24 cellular contexts compared by ENCODE assay signal in the genomic region with DNA sequence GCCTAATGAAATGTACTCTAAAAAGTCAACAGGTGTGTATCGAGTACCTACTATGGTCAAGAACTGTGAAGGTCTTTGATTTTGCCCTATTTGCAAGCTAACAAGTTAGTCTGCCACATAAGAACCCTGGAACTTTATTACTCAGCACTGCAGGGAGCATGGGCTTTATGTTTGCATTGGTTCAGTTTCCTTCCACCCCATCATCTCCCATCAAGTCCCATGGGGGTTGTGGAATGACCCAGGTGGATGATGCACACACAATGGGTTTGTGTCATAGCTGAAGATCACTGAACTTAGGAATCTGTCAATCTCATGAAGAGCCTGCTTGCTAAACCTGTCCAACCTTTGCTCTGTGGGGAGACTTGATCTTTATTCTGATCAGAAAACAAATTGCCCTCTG.
"Had no signal": no experiment of that assay in that cellular context is flagged by ENCODE, and none has a peak within 500 bp of the region (broad histone marks: within the 10 kb centered on the region; RNA-seq: fewer than 3 reads in every experiment).

No MANE protein-coding gene starts in this region.

- FAIRE-seq: astrocyte, islet of Langerhans, pancreas, small intestine had no signal

- H3K4me3 ChIP-seq: breast epithelium, coronary artery, lower lobe of right lung, pancreas, right lobe of liver, tibial nerve, vagina had no signal

- H3K27ac ChIP-seq: breast epithelium, coronary artery, foreskin keratinocyte, lower lobe of right lung, neutrophil, pancreas, right lobe of liver, tibial nerve, vagina, VCaP had no signal

- H3K27me3 ChIP-seq: breast epithelium, foreskin keratinocyte, neutrophil, pancreas, right lobe of liver, tibial nerve, vagina had no signal

- H3K36me3 ChIP-seq: breast epithelium, lower lobe of right lung, neutrophil, pancreas, right lobe of liver, tibial nerve, vagina had no signal

- H3K4me1 ChIP-seq: breast epithelium, foreskin keratinocyte, lower lobe of right lung, pancreas, right lobe of liver, tibial nerve, vagina had no signal

- H3K9me3 ChIP-seq: breast epithelium, lower lobe of right lung, neutrophil, pancreas, right lobe of liver, tibial nerve, vagina had no signal

- ATAC-seq: foreskin keratinocyte; left cardiac atrium; lower lobe of right lung; natural killer cell treated with Interleukin-12 subunit alpha and Interleukin-12 subunit beta and Interleukin-15 and Interleukin-18, amount 100 ng/mL, for 72 hours; pancreas; right lobe of liver had no signal

- DNase-seq: activated CD4-positive, alpha-beta T cell treated with anti-CD3 and anti-CD28 coated beads, Interleukin-2, amount 50 U/mL, for 1 hour; activated CD4-positive, CD25-positive, alpha-beta regulatory T cell treated with anti-CD3 and anti-CD28 coated beads, Interleukin-2, amount 50 U/mL, for 72 hours; activated CD8-positive, alpha-beta memory T cell treated with anti-CD3 and anti-CD28 coated beads, Interleukin-2, amount 50 U/mL, for 48 hours; activated effector memory CD4-positive, alpha-beta T cell treated with Interleukin-2 at 50 U/mL for 16 hours; activated naive CD4-positive, alpha-beta T cell treated with anti-CD3 and anti-CD28 coated beads, Interleukin-2, amount 50 U/mL, for 16 hours; activated T-cell treated with anti-CD3 and anti-CD28 coated beads, Interleukin-2, amount 50 U/mL, for 48 hours; foreskin keratinocyte; hippocampal formation; left cardiac atrium; lower lobe of right lung; pancreas; right lobe of liver; small intestine; stimulated activated CD4-positive, alpha-beta T cell treated with anti-CD3 and anti-CD28 coated beads, Interleukin-15, amount 100 ng/mL, for 24 hours; stimulated activated CD4-positive, alpha-beta T cell treated with anti-CD3 and anti-CD28 coated beads, Interleukin-2, amount 100 ng/mL, for 48 hours had no signal
